8 cellular contexts compared by ENCODE assay signal in the genomic region with DNA sequence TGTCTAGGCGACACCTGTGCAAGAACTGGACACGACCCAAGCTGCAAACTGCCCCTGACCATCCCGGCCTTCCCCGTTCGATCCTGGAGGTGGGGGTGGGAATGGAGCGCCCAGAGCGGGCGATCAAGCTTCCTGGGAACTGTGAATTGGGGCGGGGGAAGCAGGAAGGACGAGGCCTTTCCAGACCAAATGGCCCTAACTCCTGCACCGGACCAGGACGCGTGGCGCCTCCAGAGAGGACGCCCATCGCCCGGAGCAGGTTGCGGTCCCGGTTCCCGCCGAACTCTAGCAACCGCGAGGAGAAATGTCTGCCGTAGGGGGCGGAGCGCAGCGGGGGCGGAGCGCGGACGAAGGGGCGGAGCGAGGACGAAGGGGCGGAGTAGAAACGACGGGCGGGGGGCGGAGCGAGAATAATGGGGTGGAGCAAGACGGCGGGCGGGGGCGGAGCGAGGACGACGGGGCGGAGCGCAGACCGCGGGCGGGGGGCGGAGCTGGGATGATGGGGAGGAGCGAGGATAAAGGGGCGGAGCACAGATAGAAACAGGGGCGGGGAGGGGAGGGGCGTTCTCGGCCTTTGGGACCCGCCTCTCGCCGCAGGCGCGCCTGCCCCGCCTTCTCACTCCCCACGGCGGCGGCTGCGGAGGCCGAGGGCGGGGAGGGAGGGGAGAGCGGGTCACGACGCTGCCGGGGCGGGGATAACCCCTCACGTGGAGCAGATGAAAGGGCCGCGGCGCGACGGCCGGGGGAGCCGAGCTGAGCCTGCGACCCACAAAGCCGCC. TPM values are rescaled to one million over a fixed set of nuclear protein-coding genes. Genes with fewer than 3 reads are reported as not detected.
DNase-seq lines count a peak whose midpoint lies in the region; ATAC-seq, FAIRE-seq and TF ChIP-seq lines count a peak whose summit lies in the region.

A gene (plus strand): TSS at position 695 of the 779 bp plus-strand sequence. CDS start 195 bp downstream, outside the sequence.

- TF ChIP-seq CTCF in cardiac fibroblast (IDR thresholded peaks at IDR 0.05; ENCODE audit: low read depth, low read length), result no peak

- H3K9ac ChIP-seq in skeletal muscle tissue (ENCODE audit: low read depth in 1 of 3, low read length in 3 of 3), result peak within 1 kb of the TSS; percentile 51 to 76 (median 54)

- no peaks in the 10 kb centered on the region for H3K36me3 ChIP-seq in skeletal muscle tissue (ENCODE audit: control insufficient read depth in 3 of 3, insufficient read depth in 3 of 3, low read length in 3 of 3)

- ATAC-seq in HG03060 (IDR thresholded peaks at IDR 0.05; ENCODE audit: low read depth, unreplicated experiment), result peak; percentile 39
- no peak for ATAC-seq in GM21528 (IDR thresholded peaks at IDR 0.05; ENCODE audit: low FRiP score, unreplicated experiment)

- peak within 1 kb of the TSS; percentile 64 to 69 for H3K4me3 ChIP-seq in cardiac fibroblast (replicated peaks in 1 of 2; ENCODE audit: low read depth in 2 of 2, low read length in 2 of 2)
- H3K4me3 ChIP-seq in skeletal muscle tissue (ENCODE audit: low read length in 3 of 3), result peak within 1 kb of the TSS; percentile 73 to 86 (median 77)

- DNase-seq in NCI-H2227 (lab: John Stamatoyannopoulos, UW; ENCODE audit: unreplicated experiment) (peak; percentile 91), cardiac fibroblast (ENCODE audit: low read depth in 2 of 2) (peak; percentile 95 to 97), iPS-NIHi7 (ENCODE audit: extremely low spot score) (peak; percentile 93)
- peak; percentile 82 to 96 (median 86) for DNase-seq in activated CD4-positive, CD25-positive, alpha-beta regulatory T cell (lab: John Stamatoyannopoulos, UW)

- peak; percentile 78 for FAIRE-seq in G401.6 (lab: Jason Lieb, UNC)

- H3K9me3 ChIP-seq in skeletal muscle tissue (ENCODE audit: control insufficient read depth in 3 of 3, low read length in 3 of 3), result no peaks in the 10 kb centered on the region

- H3K27me3 ChIP-seq in skeletal muscle tissue (ENCODE audit: control insufficient read depth in 3 of 3, insufficient read depth in 3 of 3, low read length in 3 of 3), result no peaks in the 10 kb centered on the region

- peaks cover 15 to 26% (median 22%) of the 10 kb centered on the region in 3 donors for H3K4me1 ChIP-seq in skeletal muscle tissue (ENCODE audit: control insufficient read depth in 3 of 3, insufficient read depth in 3 of 3, low read length in 3 of 3)

- H3K27ac ChIP-seq in skeletal muscle tissue (ENCODE audit: low read depth, low read length), result peak within 1 kb of the TSS; percentile 11

RNA-seq across cellular contexts. Expression of the gene that starts here (rescaled TPM):
- total RNA-seq in skeletal muscle tissue, result 7.3 TPM
